Comparison of ENCODE assay signal across 9 cellular contexts in the genomic region with DNA sequence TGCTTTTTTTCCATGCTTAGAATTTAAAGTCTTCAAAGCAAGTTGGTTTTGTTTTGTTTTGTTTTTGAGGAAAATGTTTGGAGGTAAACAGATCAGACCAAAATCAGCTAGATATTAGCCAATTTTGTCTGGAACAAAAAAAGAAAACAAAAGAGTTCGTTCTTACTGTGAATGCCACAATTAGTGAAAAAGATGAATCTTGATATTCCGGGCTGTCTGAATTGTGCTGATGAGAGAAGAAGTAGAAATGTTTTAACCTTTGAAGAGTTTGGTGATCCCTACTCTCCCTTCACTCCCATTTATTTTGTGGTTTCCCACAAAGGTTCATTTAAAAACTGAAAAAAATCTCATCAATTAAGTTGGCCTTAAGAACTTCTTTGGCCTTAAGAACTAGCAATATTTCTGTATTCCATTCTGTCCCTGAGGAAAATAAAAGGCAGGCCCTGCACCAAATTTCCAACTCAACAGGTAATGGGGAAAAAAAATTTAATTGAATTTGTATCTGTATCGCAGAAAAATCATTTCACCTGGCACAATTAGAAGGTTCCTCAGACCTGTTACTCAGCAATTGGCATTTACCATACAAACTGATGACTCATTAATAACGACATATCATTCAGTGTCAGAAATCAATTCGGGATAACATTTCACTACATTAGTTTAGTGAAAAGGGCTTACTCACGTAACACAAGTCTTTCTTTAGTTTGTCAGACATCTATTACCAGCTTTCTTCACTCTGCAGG. TPM values are rescaled to one million over a fixed set of nuclear protein-coding genes. Genes with fewer than 3 reads are reported as not detected.
DNase-seq lines count a peak whose midpoint lies in the region; ATAC-seq and TF ChIP-seq lines count a peak whose summit lies in the region.
"Had no signal": no experiment of that assay in that cellular context is flagged by ENCODE, and none has a peak within 500 bp of the region (broad histone marks: within the 10 kb centered on the region; RNA-seq: fewer than 3 reads in every experiment).

No MANE protein-coding gene starts in this region.

- no peaks in the 10 kb centered on the region for H3K27me3 Mint-ChIP-seq in type B pancreatic cell

- H3K4me3 Mint-ChIP-seq in type B pancreatic cell = peak overlapping the region; percentile 95

- no peak for TF ChIP-seq CTCF in BE2C (IDR thresholded peaks at IDR 0.05; ENCODE audit: low read depth, low read length)
- no peak for TF ChIP-seq CTCF in HEK293 (tag by site-specific recombination; IDR thresholded peaks at IDR 0.05)
- no peak for TF ChIP-seq CTCF in adrenal gland (IDR thresholded peaks at IDR 0.05)
- no peak for TF ChIP-seq CTCF in lower leg skin (IDR thresholded peaks at IDR 0.05)
- TF ChIP-seq CTCF in type B pancreatic cell (conservative IDR thresholded peaks at IDR 0.05) = no peak

- POLR2A ChIA-PET in HEK293 (lab: Yijun Ruan, JAX) = interaction anchor here (0.6 to 1.1 kb wide), 2 partner anchors 42 to 60 kb away, joined by 4 to 5 read pairs; partner anchors contain the start of gene CAPS2

- no peaks in the 10 kb centered on the region for H3K36me3 ChIP-seq in BE2C
- H3K36me3 ChIP-seq in HEK293 (ENCODE audit: control insufficient read depth in 2 of 2, insufficient read depth in 1 of 2, low read length in 2 of 2) = no peaks in the 10 kb centered on the region
- no peaks in the 10 kb centered on the region for H3K36me3 ChIP-seq in adrenal gland (replicated peaks in 1 of 2)

- H3K9me3 Mint-ChIP-seq in type B pancreatic cell = no peaks in the 10 kb centered on the region

- peaks cover 5% of the 10 kb centered on the region; the same call in 1 of the 2 replicates for H3K4me1 ChIP-seq in BE2C
- peaks cover 6% of the 10 kb centered on the region for H3K4me1 ChIP-seq in HEK293 (ENCODE audit: control insufficient read depth, insufficient read depth, low read length)
- peaks cover 13 to 19% of the 10 kb centered on the region in 2 donors for H3K4me1 ChIP-seq in adrenal gland (replicated peaks in 1 of 2)

- H3K4me3 ChIP-seq in BE2C (ENCODE audit: low read depth, low read length) (peak overlapping the region; percentile 50), HEK293 (ENCODE audit: low read depth, low read length) (peak overlapping the region; percentile 69), adrenal gland (peak overlapping the region in 2 of 4 donors; percentile 26 to 71), lower leg skin (ENCODE audit: low read depth, poor library complexity, severe bottlenecking) (peak overlapping the region; percentile 48)

- DNase-seq in BE2C (no peak), adrenal gland (peak in 1 of 7 donors; percentile 8), lower leg skin (ENCODE audit: low spot score in 2 of 2) (no peak), type B pancreatic cell (ENCODE audit: extremely low spot score, unreplicated experiment) (no peak), cerebellum (ENCODE audit: low spot score) (no peak)

- H3K27ac Mint-ChIP-seq in type B pancreatic cell = peak overlapping the region; percentile 95

- CTCF ChIA-PET in HEK293 (lab: Yijun Ruan, JAX) = interaction anchor here (0.6 to 1.6 kb wide), 11 partner anchors 15 to 1894 kb away, joined by 3 to 5 read pairs (median 3); no protein-coding TSS in a partner anchor

- H3K36me3 Mint-ChIP-seq in type B pancreatic cell = peaks cover 3% of the 10 kb centered on the region

- TF ChIP-seq POLR2A in adrenal gland (IDR thresholded peaks at IDR 0.05) = no peak
- TF ChIP-seq POLR2A in lower leg skin (IDR thresholded peaks at IDR 0.05) = no peak

- H3K27ac ChIP-seq in HEK293 (ENCODE audit: extremely low read depth, low read depth, low read length) (no peak overlapping the region), adrenal gland (peak overlapping the region; percentile 42 to 96 (median 91))

- intact Hi-C loops in adrenal gland (cut with DNase I) = no loop called here
- intact Hi-C loops in lower leg skin (cut with DNase I; ENCODE audit: low total_unique reads) = no loop called here

- H3K9me3 ChIP-seq in BE2C (no peaks in the 10 kb centered on the region), HEK293 (ENCODE audit: control insufficient read depth, insufficient read depth, low read depth, low read length) (no peaks in the 10 kb centered on the region), adrenal gland (replicated peaks in 1 of 3) (no peaks in the 10 kb centered on the region)

- WGBS in adrenal gland, 4 donors = 18 to 26% (median 23%) methylated on average over 6 of the region's 6 CpGs
- WGBS in lower leg skin, 2 donors = 20 to 24% methylated on average over 6 of the region's 6 CpGs

- ATAC-seq in HG02623 (IDR thresholded peaks at IDR 0.05; ENCODE audit: unreplicated experiment) = no peak
- ATAC-seq in GM19328 (IDR thresholded peaks at IDR 0.05; ENCODE audit: unreplicated experiment) = no peak

- no peaks in the 10 kb centered on the region for H3K27me3 ChIP-seq in BE2C
- H3K27me3 ChIP-seq in adrenal gland = no peaks in the 10 kb centered on the region

- peaks cover 23% of the 10 kb centered on the region for H3K4me1 Mint-ChIP-seq in type B pancreatic cell (ENCODE audit: unreplicated experiment)

TF ChIP-seq in HEK293, 187 proteins besides CTCF, POLR2A, EP300 and RAD21 (continues in another document):
- TF ChIP-seq ZNF660 (tag by site-specific recombination; IDR thresholded peaks at IDR 0.05) (peak; percentile 12; the same call in 1 of the 2 replicates), ZNF560 (tag by site-specific recombination; IDR thresholded peaks at IDR 0.05; ENCODE audit: borderline replicate concordance) (no peak), SCRT1 (tag by site-specific recombination; IDR thresholded peaks at IDR 0.05; ENCODE audit: borderline replicate concordance) (peak; percentile 70; the same call in 1 of the 2 replicates), ZNF558 (tag by site-specific recombination; IDR thresholded peaks at IDR 0.05) (0 out of 2 replicates have a peak, but pooled peaks have one; percentile 18), KLF16 (tag by site-specific recombination; IDR thresholded peaks at IDR 0.05) (0 out of 2 replicates have a peak, but pooled peaks have one; percentile 35), ZNF571 (tag by site-specific recombination; IDR thresholded peaks at IDR 0.05) (no peak), ZNF184 (tag by site-specific recombination; IDR thresholded peaks at IDR 0.05) (peak; percentile 31; the same call in 1 of the 2 replicates), TSHZ1 (tag by site-specific recombination; IDR thresholded peaks at IDR 0.05; ENCODE audit: borderline replicate concordance) (0 out of 2 replicates have a peak, but pooled peaks have one; percentile 37), ZNF169 (tag by site-specific recombination; IDR thresholded peaks at IDR 0.05) (no peak), PRDM6 (tag by site-specific recombination; IDR thresholded peaks at IDR 0.05) (no peak), ZNF621 (tag by site-specific recombination; IDR thresholded peaks at IDR 0.05) (no peak), ZNF138 (tag by site-specific recombination; IDR thresholded peaks at IDR 0.05; ENCODE audit: borderline replicate concordance) (no peak)

RNA-seq across cellular contexts. Expression of gene GLIPR1L2, which starts 0.6 kb away (rescaled TPM):
- polyA plus RNA-seq in BE2C (2012; ENCODE audit: insufficient read depth, insufficient read length, low read depth) = not detected
- total RNA-seq in adrenal gland (1 to 10 TPM in 6 of 8 donors, under 1 TPM in 2; 0.63 to 6.2 (median 1.7) TPM), lower leg skin (1 to 10 TPM in 2 of 4 donors, under 1 TPM in 2; 0.53 to 1.6 (median 0.80) TPM), type B pancreatic cell (ENCODE audit: low replicate concordance) (0.17 and 0.77 TPM in 2 replicates), cerebellum (1.5 TPM)
- polyA plus RNA-seq in adrenal gland = 1 to 10 TPM in 2 of 3 donors, under 1 TPM in 1; 0.51 to 1.6 (median 1.0) TPM

RNA-seq across cellular contexts. Expression of gene GLIPR1L1, which starts 55.9 kb away (rescaled TPM):
- polyA plus RNA-seq in BE2C (2012; ENCODE audit: insufficient read depth, insufficient read length, low read depth) = not detected
- total RNA-seq in adrenal gland (not detected), lower leg skin (not detected), type B pancreatic cell (ENCODE audit: low replicate concordance) (not detected in 2 replicates), cerebellum (not detected)
- not detected for polyA plus RNA-seq in adrenal gland
- total RNA-seq: lung microvascular endothelial cell had no signal
